In genomic region chr19:29480507-29480906, GRCh38 we compare ENCODE assay signal across 31 cellular contexts. TPM values are rescaled to one million over a fixed set of nuclear protein-coding genes. Genes with fewer than 3 reads are reported as not detected.
"Had no signal": no experiment of that assay in that cellular context is flagged by ENCODE, and none has a peak within 500 bp of the region (broad histone marks: within the 10 kb centered on the region; RNA-seq: fewer than 3 reads in every experiment).

No MANE protein-coding gene starts in this region.

- H3K4me3 Mint-ChIP-seq: activated CD4-positive, alpha-beta memory T cell treated with anti-CD3 and anti-CD28 coated beads for 36 hours; activated CD4-positive, alpha-beta T cell treated with anti-CD3 and anti-CD28 coated beads, Interleukin-2, amount 10 ng/mL, durations not matched to agents 7 days and 5 days; activated naive CD4-positive, alpha-beta T cell treated with anti-CD3 and anti-CD28 coated beads, Interleukin-2, amount 50 U/mL, for 24 hours; activated T-helper 1 cell treated with anti-CD3 and anti-CD28 coated beads, Interleukin-12 subunit alpha, Interleukin-12 subunit beta, Interleukin-2, Interleukin-4 antibody, amounts not matched to agents 30 ng/mL and 10 ng/mL and 1 ng/mL, durations not matched to agents 14 hours and 24 hours and 36 hours; IgD-negative memory B cell; T-helper 17 cell; WTC11 had no signal

- H3K9me3 Mint-ChIP-seq: activated naive CD4-positive, alpha-beta T cell treated with anti-CD3 and anti-CD28 coated beads, Interleukin-2, amount 50 U/mL, for 24 hours had no signal

- H3K27me3 Mint-ChIP-seq: activated CD4-positive, alpha-beta T cell treated with anti-CD3 and anti-CD28 coated beads, Interleukin-2, amount 10 ng/mL, durations not matched to agents 7 days and 5 days had no signal

- DNase-seq: activated CD4-positive, alpha-beta memory T cell treated with anti-CD3 and anti-CD28 coated beads for 36 hours; activated CD4-positive, alpha-beta T cell treated with anti-CD3 and anti-CD28 coated beads, Interleukin-2, amount 10 ng/mL, durations not matched to agents 7 days and 5 days; activated CD4-positive, CD25-positive, alpha-beta regulatory T cell treated with anti-CD3 and anti-CD28 coated beads, Interleukin-2, amount 50 U/mL, for 72 hours; activated CD8-positive, alpha-beta memory T cell treated with anti-CD3 and anti-CD28 coated beads, Interleukin-2, amount 50 U/mL, for 48 hours; activated effector memory CD4-positive, alpha-beta T cell treated with Interleukin-2 at 50 U/mL for 16 hours; activated naive CD4-positive, alpha-beta T cell; activated T-cell treated with anti-CD3 and anti-CD28 coated beads, Interleukin-2, amount 50 U/mL, for 1 hour; KG1; NCI-H1092; NCI-H1417; NCI-H1694; NCI-H2029; NCI-H2107; NCI-H2171 treated with DMSO at 0.1 percent for 48 hours; NCI-H226; NCI-H526 treated with DMSO at 0.1 percent for 48 hours; NCI-H82; SIG-M5; T-helper 17 cell; T-helper 9 cell had no signal

- H3K4me3 ChIP-seq: breast epithelium had no signal

- H3K36me3 Mint-ChIP-seq: activated naive CD4-positive, alpha-beta T cell treated with anti-CD3 and anti-CD28 coated beads, Interleukin-2, amount 50 U/mL, for 24 hours had no signal

- H3K4me1 Mint-ChIP-seq: activated CD4-positive, alpha-beta T cell treated with anti-CD3 and anti-CD28 coated beads, Interleukin-2, amount 10 ng/mL, durations not matched to agents 7 days and 5 days; activated naive CD4-positive, alpha-beta T cell treated with anti-CD3 and anti-CD28 coated beads, Interleukin-2, amount 50 U/mL, for 24 hours; IgD-negative memory B cell; T-helper 17 cell had no signal

- H3K27ac ChIP-seq: breast epithelium had no signal

- H3K36me3 ChIP-seq: breast epithelium had no signal

- ATAC-seq: T-helper 17 cell, WTC11 had no signal

- H3K27ac Mint-ChIP-seq: activated CD4-positive, alpha-beta memory T cell treated with anti-CD3 and anti-CD28 coated beads for 36 hours; activated CD4-positive, alpha-beta T cell treated with anti-CD3 and anti-CD28 coated beads, Interleukin-2, amount 10 ng/mL, durations not matched to agents 7 days and 5 days; activated naive CD4-positive, alpha-beta T cell treated with anti-CD3 and anti-CD28 coated beads, Interleukin-2, amount 50 U/mL, for 24 hours; activated T-helper 1 cell treated with anti-CD3 and anti-CD28 coated beads, Interleukin-12 subunit alpha, Interleukin-12 subunit beta, Interleukin-2, Interleukin-4 antibody, amounts not matched to agents 30 ng/mL and 10 ng/mL and 1 ng/mL, durations not matched to agents 14 hours and 24 hours and 36 hours; IgD-negative memory B cell; T-helper 17 cell; WTC11 had no signal

- H3K4me1 ChIP-seq: breast epithelium had no signal

RNA-seq across cellular contexts. Expression of gene VSTM2B, which starts 45.3 kb away (rescaled TPM):
- total RNA-seq: activated CD4-positive, alpha-beta memory T cell treated with anti-CD3 and anti-CD28 coated beads for 36 hours; activated CD4-positive, alpha-beta T cell treated with anti-CD3 and anti-CD28 coated beads, Interleukin-2, amount 10 ng/mL, durations not matched to agents 7 days and 5 days; activated T-helper 1 cell treated with anti-CD3 and anti-CD28 coated beads, Interleukin-12 subunit alpha, Interleukin-12 subunit beta, Interleukin-2, Interleukin-4 antibody, amounts not matched to agents 30 ng/mL and 10 ng/mL and 1 ng/mL, durations not matched to agents 14 hours and 24 hours and 36 hours; aorta; breast epithelium; LHCN-M2; M059J; NCI-H460; OCI-LY7; RPMI7951; T-helper 17 cell had no signal
- polyA plus RNA-seq: aorta, IgD-negative memory B cell had no signal
